In genomic region chr16:70685061-70685937, GRCh38 we compare ENCODE assay signal across 8 cellular contexts. TPM values are rescaled to one million over a fixed set of nuclear protein-coding genes. Genes with fewer than 3 reads are reported as not detected.
A peak's percentile ranks its signal among the peaks of the same experiment; 100 is the strongest.
DNase-seq lines count a peak whose midpoint lies in the region; ATAC-seq and TF ChIP-seq lines count a peak whose summit lies in the region.

No MANE protein-coding gene starts in this region.

- H4K20me1 ChIP-seq in PC-9 (ENCODE audit: insufficient read depth), result peaks cover 30% of the 10 kb centered on the region

- no peak overlapping the region for H3K27ac ChIP-seq in PC-9

- peak overlapping the region; percentile 88 for H3K4me3 Mint-ChIP-seq in neural crest cell

- intact Hi-C loops in PC-9 (cut with micrococcal nuclease; ENCODE audit: unreplicated experiment), result loop anchor here (5.0 kb wide), 1 partner anchor 652 kb away; no protein-coding TSS in a partner anchor

- peaks cover 30% of the 10 kb centered on the region for H3K4me1 ChIP-seq in PC-9 (replicated peaks; ENCODE audit: insufficient read depth)

- peak overlapping the region; percentile 93 for H3K4me3 ChIP-seq in PC-9

- POLR2A ChIA-PET in PC-9 (lab: Charles Lee; ENCODE audit: unreplicated experiment), result no interaction called here

- peaks cover 35% of the 10 kb centered on the region for H3K4me1 Mint-ChIP-seq in neural crest cell

- peaks cover 14% of the 10 kb centered on the region; the same call in 1 of the 2 replicates for H3F3A ChIP-seq in PC-9 (ENCODE audit: insufficient read depth, low read depth)

- no peaks in the 10 kb centered on the region for H3K36me3 Mint-ChIP-seq in neural crest cell (ENCODE audit: low read depth)

- no peak for TF ChIP-seq POLR2A in erythroblast (IDR thresholded peaks at IDR 0.05; ENCODE audit: low read length)

- CTCF ChIA-PET in PC-9 (lab: Charles Lee), result interaction anchor here (0.6 kb wide), 1 partner anchor 53 kb away, joined by 5 read pairs; no protein-coding TSS in a partner anchor

- peaks cover 48% of the 10 kb centered on the region for H3K79me2 ChIP-seq in PC-9 (ENCODE audit: low read depth)

- no peaks in the 10 kb centered on the region for H3K9me2 ChIP-seq in PC-9 (ENCODE audit: insufficient read depth)

- no peaks in the 10 kb centered on the region for H3K9me3 Mint-ChIP-seq in neural crest cell

- H3K9me3 ChIP-seq in PC-9 (ENCODE audit: insufficient read depth, low read depth), result no peaks in the 10 kb centered on the region

- peaks cover 3% of the 10 kb centered on the region for H3K27me3 Mint-ChIP-seq in neural crest cell (ENCODE audit: low read depth)

- peak; percentile 48 for DNase-seq in GM03348 (ENCODE audit: low spot score)
- no peak for DNase-seq in PC-9
- DNase-seq in erythroblast (lab: John Stamatoyannopoulos, UW), result peak; percentile 70 to 71
- DNase-seq in neural crest cell (ENCODE audit: low read depth, low spot score), result peak; percentile 32
- DNase-seq in NCI-H1105 treated with DMSO at 0.1 percent for 48 hours (lab: John Stamatoyannopoulos, UW), result no peak
- no peak for DNase-seq in 8988T
- DNase-seq in SIG-M5 treated with dmso at 0.1 percent for 504 hours (lab: John Stamatoyannopoulos, UW; ENCODE audit: unreplicated experiment), result no peak

- H2AFZ ChIP-seq in PC-9, result peak overlapping the region; percentile 70

- H3K4me2 ChIP-seq in PC-9, result peak overlapping the region; percentile 87

- H3K36me3 ChIP-seq in PC-9 (ENCODE audit: low read depth), result no peaks in the 10 kb centered on the region

- H3K27me3 ChIP-seq in PC-9 (ENCODE audit: insufficient read depth, low read depth), result no peaks in the 10 kb centered on the region

- no peak for ATAC-seq in GM21423 (IDR thresholded peaks at IDR 0.05; ENCODE audit: unreplicated experiment)

- H3K27ac Mint-ChIP-seq in neural crest cell (ENCODE audit: unreplicated experiment), result peak overlapping the region; percentile 78

- BruUV-seq in PC-9 (replicated peaks; lab: Mats Ljungman, UMichigan), result no TSS peak

- TF ChIP-seq CTCF in PC-9 (conservative IDR thresholded peaks at IDR 0.05) (no peak), neural crest cell (conservative IDR thresholded peaks at IDR 0.05) (no peak)

RNA-seq across cellular contexts. Expression of gene MTSS2, which starts 0.6 kb away (rescaled TPM):
- 27.6 and 52.0 TPM in 2 replicates for total RNA-seq in PC-9 (2021)
- total RNA-seq in neural crest cell, result 93.3 and 95.0 TPM in 2 replicates

RNA-seq across cellular contexts. Expression of gene IL34, which starts 38.9 kb away (rescaled TPM):
- total RNA-seq in PC-9 (2021), result not detected in 2 replicates
- 0.16 and 0.47 TPM in 2 replicates for total RNA-seq in neural crest cell

Comparison
In these comparisons a context has a peak if more than half of its experiments do, and no peak if none do; other contexts are left out.
1. DNase-seq: peak in GM03348 (single experiment), erythroblast (2 of 2) and neural crest cell (single experiment); none in PC-9 (0 of 2), NCI-H1105 treated with DMSO at 0.1 percent for 48 hours (single experiment), 8988T (single experiment) and SIG-M5 treated with dmso at 0.1 percent for 504 hours (single experiment).